1 cellular context compared by ENCODE assay signal in the genomic region with DNA sequence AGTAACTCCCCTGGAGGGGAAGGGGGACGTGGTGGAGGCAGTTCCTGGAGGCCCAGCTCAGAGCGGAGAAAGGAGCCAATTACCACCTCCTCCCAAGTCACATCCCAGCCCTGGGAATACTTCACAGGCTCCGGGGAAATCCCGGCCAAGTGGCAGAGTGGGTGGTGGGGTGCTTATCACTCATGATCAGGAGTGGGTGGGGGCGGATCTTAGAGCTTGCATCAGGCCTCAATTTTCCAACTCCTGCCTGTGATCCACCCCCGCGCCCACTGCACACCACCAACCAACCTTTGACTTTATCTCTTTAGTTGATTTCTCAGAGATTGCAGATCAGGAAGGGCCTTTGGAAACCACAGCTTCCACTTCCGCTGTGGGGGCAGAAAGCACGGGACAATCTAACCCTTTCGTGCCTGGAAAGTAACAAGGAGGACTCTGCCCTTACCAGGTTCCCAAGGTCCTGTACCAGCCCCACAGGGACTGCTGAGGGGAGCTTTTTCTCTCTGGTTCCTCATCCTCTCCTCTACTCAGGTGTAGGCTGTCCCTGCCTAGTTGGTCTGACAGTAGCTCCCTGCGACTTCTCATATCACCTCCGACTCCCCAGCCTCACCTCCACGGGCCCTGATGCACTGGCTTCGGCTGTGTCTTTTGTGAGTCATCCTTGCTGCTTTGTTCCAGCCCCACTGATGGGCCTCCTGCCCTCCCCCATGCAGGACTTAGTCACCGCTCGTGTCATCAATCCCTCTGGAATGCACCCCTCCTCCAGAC.
TF ChIP-seq lines count a peak whose summit lies in the region.

No MANE protein-coding gene starts in this region.

TF ChIP-seq in HCT116, 20 proteins besides CTCF, POLR2A, EP300 and RAD21 (continued from another document):
- TF ChIP-seq, protein P1, sequence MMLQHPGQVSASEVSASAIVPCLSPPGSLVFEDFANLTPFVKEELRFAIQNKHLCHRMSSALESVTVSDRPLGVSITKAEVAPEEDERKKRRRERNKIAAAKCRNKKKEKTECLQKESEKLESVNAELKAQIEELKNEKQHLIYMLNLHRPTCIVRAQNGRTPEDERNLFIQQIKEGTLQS (IDR thresholded peaks at IDR 0.05), result no peak
- TF ChIP-seq, protein P2, sequence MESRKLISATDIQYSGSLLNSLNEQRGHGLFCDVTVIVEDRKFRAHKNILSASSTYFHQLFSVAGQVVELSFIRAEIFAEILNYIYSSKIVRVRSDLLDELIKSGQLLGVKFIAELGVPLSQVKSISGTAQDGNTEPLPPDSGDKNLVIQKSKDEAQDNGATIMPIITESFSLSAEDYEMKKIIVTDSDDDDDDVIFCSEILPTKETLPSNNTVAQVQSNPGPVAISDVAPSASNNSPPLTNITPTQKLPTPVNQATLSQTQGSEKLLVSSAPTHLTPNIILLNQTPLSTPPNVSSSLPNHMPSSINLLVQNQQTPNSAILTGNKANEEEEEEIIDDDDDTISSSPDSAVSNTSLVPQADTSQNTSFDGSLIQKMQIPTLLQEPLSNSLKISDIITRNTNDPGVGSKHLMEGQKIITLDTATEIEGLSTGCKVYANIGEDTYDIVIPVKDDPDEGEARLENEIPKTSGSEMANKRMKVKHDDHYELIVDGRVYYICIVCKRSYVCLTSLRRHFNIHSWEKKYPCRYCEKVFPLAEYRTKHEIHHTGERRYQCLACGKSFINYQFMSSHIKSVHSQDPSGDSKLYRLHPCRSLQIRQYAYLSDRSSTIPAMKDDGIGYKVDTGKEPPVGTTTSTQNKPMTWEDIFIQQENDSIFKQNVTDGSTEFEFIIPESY (IDR thresholded peaks at IDR 0.05; ENCODE audit: extremely low read depth, insufficient replicate concordance, low read length), result peak; percentile 67
- TF ChIP-seq CEBPB (IDR thresholded peaks at IDR 0.05; ENCODE audit: low read depth), result no peak
- no peak for TF ChIP-seq EGR1 (IDR thresholded peaks at IDR 0.05; ENCODE audit: low read depth)
- TF ChIP-seq EZH2phosphoT487 (IDR thresholded peaks at IDR 0.05; ENCODE audit: borderline replicate concordance), result no peak
- TF ChIP-seq YY1 (IDR thresholded peaks at IDR 0.05; ENCODE audit: extremely low read depth, insufficient replicate concordance, low read depth, low read length), result peak; percentile 68
- TF ChIP-seq MAX (IDR thresholded peaks at IDR 0.05), result no peak
- no peak for TF ChIP-seq FOSL1 (IDR thresholded peaks at IDR 0.05; ENCODE audit: low read depth)
